ENCODE assay signal across 8 cellular contexts in the genomic region with DNA sequence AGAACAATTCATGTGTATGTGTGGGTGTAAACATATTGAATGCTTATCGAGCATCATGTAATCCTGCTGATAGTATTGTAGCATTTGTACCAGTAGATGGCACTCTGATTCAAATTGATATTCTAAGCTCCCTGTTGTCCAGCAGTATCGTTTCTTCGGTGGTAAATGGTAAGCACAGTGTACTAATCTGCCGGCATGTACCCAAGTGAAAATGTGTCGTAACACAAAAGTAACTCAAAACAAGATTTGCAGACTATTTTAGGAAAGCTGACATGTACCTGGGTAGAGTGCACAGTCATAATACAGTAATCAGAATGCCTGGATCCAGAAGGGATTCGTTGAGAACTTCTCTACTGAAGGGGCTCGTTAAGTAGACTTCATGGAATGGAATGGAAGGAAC. TPM values are rescaled to one million over a fixed set of nuclear protein-coding genes. Genes with fewer than 3 reads are reported as not detected.
A peak's percentile ranks its signal among the peaks of the same experiment; 100 is the strongest.
DNase-seq lines count a peak whose midpoint lies in the region; ATAC-seq and TF ChIP-seq lines count a peak whose summit lies in the region.

No MANE protein-coding gene starts in this region.

- no peak for DNase-seq in Right ventricle myocardium inferior (ENCODE audit: missing footprints)
- no peak for DNase-seq in cardiac septum (ENCODE audit: low spot score)
- peak; percentile 62 for DNase-seq in NCI-H2227 (lab: John Stamatoyannopoulos, UW; ENCODE audit: unreplicated experiment)
- DNase-seq in WERI-Rb-1: peak; percentile 17
- DNase-seq in glomerular endothelial cell (ENCODE audit: extremely low read depth, low read depth, low spot score): peak; percentile 51
- peak; percentile 49 for DNase-seq in pulmonary artery endothelial cell (ENCODE audit: low read depth, low spot score)

- no peak overlapping the region for H3K27ac ChIP-seq in WERI-Rb-1

- H3K27me3 ChIP-seq in WERI-Rb-1 (ENCODE audit: insufficient read depth, low read depth, severe bottlenecking): no peaks in the 10 kb centered on the region

- no peak overlapping the region for H3K4me3 ChIP-seq in WERI-Rb-1 (ENCODE audit: low read depth, low read length)

- intact Hi-C loops in Right ventricle myocardium inferior (cut with DNase I) (loop anchor here (2.0 to 10.0 kb wide), 3 partner anchors 648 to 810 kb away; no protein-coding TSS in a partner anchor), cardiac septum (cut with DNase I) (loop anchor here (2.0 to 10.0 kb wide), 2 partner anchors 372 to 648 kb away; no protein-coding TSS in a partner anchor)

- H3K9me3 ChIP-seq in WERI-Rb-1 (ENCODE audit: severe bottlenecking): no peaks in the 10 kb centered on the region

- peak; percentile 75 for ATAC-seq in Right ventricle myocardium inferior
- ATAC-seq in HG03342 (IDR thresholded peaks at IDR 0.05; ENCODE audit: unreplicated experiment): peak; percentile 57
- ATAC-seq in HG03571 (IDR thresholded peaks at IDR 0.05; ENCODE audit: unreplicated experiment): no peak

- H3K36me3 ChIP-seq in WERI-Rb-1: no peaks in the 10 kb centered on the region

- peak; percentile 45 for TF ChIP-seq CTCF in WERI-Rb-1 (IDR thresholded peaks at IDR 0.05; ENCODE audit: low read depth, low read length)

RNA-seq across cellular contexts. Expression of a gene that starts 31.7 kb away (rescaled TPM):
- total RNA-seq in Right ventricle myocardium inferior (1.0 TPM), cardiac septum (2.0 TPM), glomerular endothelial cell (0.53 and 2.2 TPM in 2 replicates), pulmonary artery endothelial cell (0.92 and 1.5 TPM in 2 replicates)

Comparison
In these comparisons a context has a peak if more than half of its experiments do, and no peak if none do; other contexts are left out.
1. DNase-seq: peak in NCI-H2227 (single experiment), WERI-Rb-1 (single experiment), glomerular endothelial cell (single experiment) and pulmonary artery endothelial cell (single experiment); none in Right ventricle myocardium inferior (single experiment) and cardiac septum (single experiment).